ENCODE assay signal across 1 cellular context in genomic region chr1:26275580-26276431, GRCh38.
TF ChIP-seq lines count a peak whose summit lies in the region.

No MANE protein-coding gene starts in this region.

TF ChIP-seq in K562, 482 proteins besides CTCF, POLR2A, EP300 and RAD21 (continued from another document and continues in another):
- 0 out of 2 replicates have a peak, but pooled peaks have one; percentile 49 for TF ChIP-seq ATF6 (CRISPR knock-in tag; IDR thresholded peaks at IDR 0.05)
- TF ChIP-seq MXD1 (CRISPR knock-in tag; IDR thresholded peaks at IDR 0.05; ENCODE audit: borderline replicate concordance, poor library complexity, severe bottlenecking): no peak
- TF ChIP-seq SUPT5H (IDR thresholded peaks at IDR 0.05): no peak
- TF ChIP-seq HES1 (IDR thresholded peaks at IDR 0.05; ENCODE audit: low read depth): no peak
- no peak for TF ChIP-seq CREBBP (IDR thresholded peaks at IDR 0.05; ENCODE audit: low read depth, low read length)
- TF ChIP-seq MCM5 (IDR thresholded peaks at IDR 0.05; ENCODE audit: low read depth): no peak
- TF ChIP-seq ID3 (CRISPR knock-in tag; IDR thresholded peaks at IDR 0.05): no peak
- no peak for TF ChIP-seq ID3 (tag; IDR thresholded peaks at IDR 0.05)
- no peak; the same call in 1 of the 2 replicates for TF ChIP-seq TFAP4 (CRISPR knock-in tag; IDR thresholded peaks at IDR 0.05; ENCODE audit: borderline replicate concordance)
- no peak for TF ChIP-seq ADNP (tag; IDR thresholded peaks at IDR 0.05)
- TF ChIP-seq JUNB (CRISPR knock-in tag; conservative IDR thresholded peaks at IDR 0.05): no peak; the same call in 1 of the 2 replicates
- no peak for TF ChIP-seq SREBF2 (CRISPR knock-in tag; IDR thresholded peaks at IDR 0.05)
- TF ChIP-seq EP400 (IDR thresholded peaks at IDR 0.05): peak; percentile 80
- no peak for TF ChIP-seq ZNF318 (IDR thresholded peaks at IDR 0.05; ENCODE audit: borderline replicate concordance in 1 of 2, low read depth in 1 of 2)
- peak; percentile 57; the same call in 1 of the 2 replicates for TF ChIP-seq LCOR (CRISPR knock-in tag; IDR thresholded peaks at IDR 0.05)
- no peak for TF ChIP-seq FOXA1 (IDR thresholded peaks at IDR 0.05; ENCODE audit: borderline replicate concordance)
- TF ChIP-seq TAF1 (IDR thresholded peaks at IDR 0.05; ENCODE audit: control insufficient read depth, extremely low read depth, insufficient read depth, low read length, severe bottlenecking): no peak
- TF ChIP-seq FOXP4 (CRISPR knock-in tag; IDR thresholded peaks at IDR 0.05; ENCODE audit: borderline replicate concordance): no peak
- TF ChIP-seq AFF4 (CRISPR knock-in tag; IDR thresholded peaks at IDR 0.05): no peak
- no peak for TF ChIP-seq CEBPB (tag; IDR thresholded peaks at IDR 0.05)
- TF ChIP-seq USF2 (CRISPR knock-in tag; IDR thresholded peaks at IDR 0.05): peak; percentile 89
- TF ChIP-seq POLR2G (IDR thresholded peaks at IDR 0.05; ENCODE audit: low read depth, low read length): no peak
- no peak for TF ChIP-seq TGIF2 (CRISPR knock-in tag; IDR thresholded peaks at IDR 0.05)
- no peak for TF ChIP-seq HMGXB4 (CRISPR knock-in tag; IDR thresholded peaks at IDR 0.05)
- TF ChIP-seq SAFB (IDR thresholded peaks at IDR 0.05; ENCODE audit: borderline replicate concordance, low read depth, low read length): no peak
- no peak for TF ChIP-seq RBM14 (IDR thresholded peaks at IDR 0.05; ENCODE audit: borderline replicate concordance, insufficient read depth, low read depth, low read length)
- TF ChIP-seq DIDO1 (tag; IDR thresholded peaks at IDR 0.05; ENCODE audit: low read depth): no peak
- 0 out of 2 replicates have a peak, but pooled peaks have one; percentile 31 for TF ChIP-seq STAT6 (CRISPR knock-in tag; IDR thresholded peaks at IDR 0.05)
- TF ChIP-seq ETS2 (tag; IDR thresholded peaks at IDR 0.05; ENCODE audit: borderline replicate concordance, poor library complexity, severe bottlenecking): no peak
